In the genomic region with DNA sequence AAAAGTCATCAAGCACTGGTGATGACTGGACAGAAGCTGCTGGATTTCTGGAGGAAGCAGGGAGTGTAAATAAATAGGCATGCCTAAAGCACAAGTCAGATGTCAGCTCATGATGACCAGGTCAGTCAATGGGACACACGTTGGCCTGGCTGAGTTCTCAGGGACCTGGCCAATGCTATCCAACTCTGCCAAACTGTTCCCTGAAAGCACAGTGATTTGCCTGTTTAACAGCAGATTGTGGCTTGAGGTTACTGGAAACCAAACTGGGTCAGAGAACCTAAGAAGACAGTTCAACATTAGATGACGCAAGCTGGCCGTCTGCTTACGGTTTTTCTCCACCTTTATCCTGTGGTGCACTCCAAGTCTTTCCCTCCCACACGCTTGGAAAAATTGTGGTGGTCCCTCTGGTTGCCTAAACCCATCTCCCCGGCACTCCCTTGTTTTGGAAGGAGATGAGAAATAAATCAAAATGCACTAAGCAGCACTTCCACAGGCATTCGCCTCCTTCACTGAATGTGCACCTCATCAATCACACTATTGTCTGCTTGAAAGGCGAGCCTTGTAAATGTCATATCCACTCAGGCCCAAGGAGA, we compare ENCODE assay signal across 16 cellular contexts.
DNase-seq lines count a peak whose midpoint lies in the region; ATAC-seq and TF ChIP-seq lines count a peak whose summit lies in the region.
"Had no signal": no experiment of that assay in that cellular context is flagged by ENCODE, and none has a peak within 500 bp of the region (broad histone marks: within the 10 kb centered on the region; RNA-seq: fewer than 3 reads in every experiment).

No MANE protein-coding gene starts in this region.

- peaks cover 18% of the 10 kb centered on the region for H3K9me3 ChIP-seq in WERI-Rb-1 (ENCODE audit: severe bottlenecking)
- H3K9me3 ChIP-seq: esophagus muscularis mucosa, neutrophil had no signal

- H3K4me3 ChIP-seq in fibroblast of pulmonary artery (replicated peaks; ENCODE audit: low read depth, low read length) (no peak overlapping the region), rectal smooth muscle tissue (ENCODE audit: low read length) (no peak overlapping the region), WERI-Rb-1 (ENCODE audit: low read depth, low read length) (no peak overlapping the region)
- H3K4me3 ChIP-seq: esophagus muscularis mucosa had no signal

- no peak for ATAC-seq in HG02798 (IDR thresholded peaks at IDR 0.05; ENCODE audit: poor library complexity, unreplicated experiment)
- ATAC-seq: stimulated activated effector memory CD8-positive, alpha-beta T cell treated with anti-CD3 and anti-CD28 coated beads, Interleukin-12 subunit alpha, Interleukin-12 subunit beta, amount 100 ng/mL, for 72 hours had no signal

- DNase-seq in EL (peak; percentile 32), NCI-H187 treated with DMSO at 0.1 percent for 48 hours (lab: John Stamatoyannopoulos, UW) (peak; percentile 7), fibroblast of pulmonary artery (ENCODE audit: low read depth) (peak; percentile 59), WERI-Rb-1 (no peak), KG1 (lab: John Stamatoyannopoulos, UW) (no peak)
- no peak for DNase-seq in stimulated activated naive CD4-positive, alpha-beta T cell (lab: John Stamatoyannopoulos, UW)
- DNase-seq: activated CD4-positive, alpha-beta T cell treated with anti-CD3 and anti-CD28 coated beads, Interleukin-2, amount 50 U/mL, for 1 hour; CD4-positive, alpha-beta memory T cell; islet precursor cell; NCI-H1694; SW 1271 had no signal

- no peak overlapping the region for H3K9ac ChIP-seq in rectal smooth muscle tissue (ENCODE audit: low read length)

- no peaks in the 10 kb centered on the region for H3K27me3 ChIP-seq in rectal smooth muscle tissue (ENCODE audit: control insufficient read depth, insufficient read depth, low read length)
- no peaks in the 10 kb centered on the region for H3K27me3 ChIP-seq in WERI-Rb-1 (ENCODE audit: insufficient read depth, low read depth, severe bottlenecking)
- H3K27me3 ChIP-seq: esophagus muscularis mucosa, neutrophil had no signal

- TF ChIP-seq CTCF in fibroblast of pulmonary artery (IDR thresholded peaks at IDR 0.05; ENCODE audit: low read length, missing control alignments) (no peak), WERI-Rb-1 (IDR thresholded peaks at IDR 0.05; ENCODE audit: low read depth, low read length) (no peak)

- H3K27ac ChIP-seq in rectal smooth muscle tissue (ENCODE audit: low read depth, low read length) = peak overlapping the region; percentile 27
- no peak overlapping the region for H3K27ac ChIP-seq in WERI-Rb-1
- H3K27ac ChIP-seq: neutrophil had no signal

- no peaks in the 10 kb centered on the region for H3K4me1 ChIP-seq in rectal smooth muscle tissue (ENCODE audit: control insufficient read depth, insufficient read depth, low read length)

- peaks cover 3% of the 10 kb centered on the region for H3K36me3 ChIP-seq in rectal smooth muscle tissue (ENCODE audit: control insufficient read depth, insufficient read depth, low read length)
- H3K36me3 ChIP-seq in WERI-Rb-1 = peaks cover 4% of the 10 kb centered on the region

Comparison
In these comparisons a context has a peak if more than half of its experiments do, and no peak if none do; other contexts are left out.
1. DNase-seq: peak in EL (single experiment), NCI-H187 treated with DMSO at 0.1 percent for 48 hours (single experiment) and fibroblast of pulmonary artery (single experiment); none in stimulated activated naive CD4-positive, alpha-beta T cell (0 of 6), WERI-Rb-1 (single experiment) and KG1 (single experiment).